2 cellular contexts compared by ENCODE assay signal in genomic region chr1:198449727-198450433, GRCh38.
TF ChIP-seq lines count a peak whose summit lies in the region.

No MANE protein-coding gene starts in this region.

TF ChIP-seq in SK-N-SH treated with all-trans-retinoic acid at 6 μM for 48 hours, 23 proteins besides CTCF, POLR2A, EP300 and RAD21 (continued from another document):
- no peak for TF ChIP-seq CSRNP3 (CRISPR knock-in tag; IDR thresholded peaks at IDR 0.05)
- no peak for TF ChIP-seq ZFP3 (CRISPR knock-in tag; IDR thresholded peaks at IDR 0.05)
- TF ChIP-seq RARB (CRISPR knock-in tag; IDR thresholded peaks at IDR 0.05) = no peak
- no peak for TF ChIP-seq ISL1 (CRISPR knock-in tag; IDR thresholded peaks at IDR 0.05)
- no peak for TF ChIP-seq SNAI2 (CRISPR knock-in tag; IDR thresholded peaks at IDR 0.05)
- TF ChIP-seq ZNF70 (CRISPR knock-in tag; IDR thresholded peaks at IDR 0.05) = no peak
- no peak for TF ChIP-seq TSHZ2 (CRISPR knock-in tag; IDR thresholded peaks at IDR 0.05)

TF ChIP-seq in SK-N-SH, 30 proteins besides CTCF, POLR2A, EP300 and RAD21 (continued from another document):
- no peak for TF ChIP-seq PBX3 (IDR thresholded peaks at IDR 0.05)
- TF ChIP-seq SIN3A (IDR thresholded peaks at IDR 0.05; ENCODE audit: borderline replicate concordance, low read depth, low read length) = no peak
- no peak for TF ChIP-seq FOXM1 (IDR thresholded peaks at IDR 0.05; ENCODE audit: low read depth)
- no peak for TF ChIP-seq TEAD4 (IDR thresholded peaks at IDR 0.05; ENCODE audit: borderline replicate concordance, insufficient read depth)
- no peak for TF ChIP-seq MXI1 (IDR thresholded peaks at IDR 0.05; ENCODE audit: low read depth, low read length)
- no peak for TF ChIP-seq NRF1 (IDR thresholded peaks at IDR 0.05; ENCODE audit: low read depth, low read length)
- no peak for TF ChIP-seq USF2 (IDR thresholded peaks at IDR 0.05; ENCODE audit: borderline replicate concordance, low read depth, low read length)
- TF ChIP-seq USF1 (IDR thresholded peaks at IDR 0.05; ENCODE audit: borderline replicate concordance, low read depth) = no peak
- TF ChIP-seq REST (IDR thresholded peaks at IDR 0.05; ENCODE audit: low read depth, low read length) = no peak
- no peak for TF ChIP-seq YY1 (IDR thresholded peaks at IDR 0.05; ENCODE audit: low read depth)
